17 cellular contexts compared by ENCODE assay signal in genomic region chr15:40328176-40328575, GRCh38. TPM values are rescaled to one million over a fixed set of nuclear protein-coding genes. Genes with fewer than 3 reads are reported as not detected.
DNase-seq lines count a peak whose midpoint lies in the region; ATAC-seq and TF ChIP-seq lines count a peak whose summit lies in the region.
"Had no signal": no experiment of that assay in that cellular context is flagged by ENCODE, and none has a peak within 500 bp of the region (broad histone marks: within the 10 kb centered on the region; RNA-seq: fewer than 3 reads in every experiment).

No MANE protein-coding gene starts in this region.

- TF ChIP-seq CTCF in left ventricle myocardium inferior (IDR thresholded peaks at IDR 0.05; ENCODE audit: borderline replicate concordance) (no peak), cardiac fibroblast (IDR thresholded peaks at IDR 0.05; ENCODE audit: low read depth, low read length) (no peak)

- H3K9ac ChIP-seq in mesendoderm (ENCODE audit: low read length): peak overlapping the region; percentile 14

- H2AK5ac ChIP-seq in mesendoderm (ENCODE audit: low read length): no peak overlapping the region

- H3K9me3 ChIP-seq in left ventricle myocardium inferior (replicated peaks): no peaks in the 10 kb centered on the region
- H3K9me3 ChIP-seq: A549, colonic mucosa had no signal

- no peak overlapping the region for H3K4me2 ChIP-seq in mesendoderm (ENCODE audit: low read length)
- H3K4me2 ChIP-seq: A549 had no signal

- no CpG with 5 or more reads among the region's 3 CpGs for WGBS in mesendoderm (ENCODE audit: extremely low coverage, insufficient coverage, low lambda C conversion rate)

- H3K18ac ChIP-seq in mesendoderm (ENCODE audit: low read length): no peak overlapping the region

- H3K36me3 ChIP-seq in left ventricle myocardium inferior (no peaks in the 10 kb centered on the region), mesendoderm (ENCODE audit: control insufficient read depth, insufficient read depth, low read length) (no peaks in the 10 kb centered on the region)
- H3K36me3 ChIP-seq: colonic mucosa had no signal

- H3K27me3 ChIP-seq in left ventricle myocardium inferior (ENCODE audit: low read depth): no peaks in the 10 kb centered on the region
- no peaks in the 10 kb centered on the region for H3K27me3 ChIP-seq in mesendoderm (ENCODE audit: insufficient read depth, low read length, poor library complexity)
- H3K27me3 ChIP-seq: colonic mucosa had no signal

- H3K23ac ChIP-seq in mesendoderm (ENCODE audit: low read length): no peak overlapping the region

- no peaks in the 10 kb centered on the region for H3K79me2 ChIP-seq in mesendoderm (ENCODE audit: control insufficient read depth, insufficient read depth, low read length)

- H2BK120ac ChIP-seq in mesendoderm (ENCODE audit: low read depth, low read length): no peak overlapping the region

- H2BK5ac ChIP-seq in mesendoderm (ENCODE audit: low read length): no peak overlapping the region

- ATAC-seq in Right ventricle myocardium inferior (no peak), GM18505 (IDR thresholded peaks at IDR 0.05; ENCODE audit: unreplicated experiment) (no peak)
- ATAC-seq: A549 had no signal

- H2BK15ac ChIP-seq in mesendoderm (replicated peaks; ENCODE audit: low read depth): no peak overlapping the region

- H3K56ac ChIP-seq in mesendoderm (ENCODE audit: low read length): peak overlapping the region; percentile 64

- H3K4me3 ChIP-seq in left ventricle myocardium inferior (peak overlapping the region; percentile 88), cardiac fibroblast (replicated peaks in 1 of 2; ENCODE audit: low read depth in 2 of 2, low read length in 2 of 2) (no peak overlapping the region), mesendoderm (ENCODE audit: low read length) (no peak overlapping the region)
- H3K4me3 ChIP-seq: A549, colonic mucosa had no signal

- no peak for TF ChIP-seq POLR2A in GM18505 (IDR thresholded peaks at IDR 0.05; ENCODE audit: borderline replicate concordance, extremely low read depth, insufficient read depth, insufficient read length)

- no peak overlapping the region for H4K5ac ChIP-seq in mesendoderm (ENCODE audit: low read length)

- H4K8ac ChIP-seq in mesendoderm (ENCODE audit: low read depth, low read length): no peak overlapping the region

- H3K4me1 ChIP-seq in left ventricle myocardium inferior: peaks cover 94% of the 10 kb centered on the region
- peaks cover 13% of the 10 kb centered on the region for H3K4me1 ChIP-seq in mesendoderm (ENCODE audit: control insufficient read depth, low read depth, low read length)
- H3K4me1 ChIP-seq: colonic mucosa had no signal

- intact Hi-C loops in left ventricle myocardium inferior (cut with micrococcal nuclease) (no loop called here), Right ventricle myocardium inferior (cut with DNase I) (no loop called here)

- H3K27ac ChIP-seq in left ventricle myocardium inferior (replicated peaks) (peak overlapping the region; percentile 99), mesendoderm (ENCODE audit: low read depth, low read length) (no peak overlapping the region)
- H3K27ac ChIP-seq: A549, colonic mucosa had no signal

- H3K79me1 ChIP-seq in mesendoderm (ENCODE audit: low read length): no peaks in the 10 kb centered on the region

- DNase-seq in left ventricle myocardium inferior: no peak
- DNase-seq in Right ventricle myocardium inferior (ENCODE audit: missing footprints): no peak
- DNase-seq in cardiac fibroblast (ENCODE audit: low read depth in 2 of 2): peak; percentile 71 to 74
- peak; percentile 29 for DNase-seq in mesendoderm
- no peak for DNase-seq in activated CD4-positive, alpha-beta T cell treated with anti-CD3 and anti-CD28 coated beads for 1 hour
- no peak for DNase-seq in stimulated activated CD8-positive, alpha-beta memory T cell treated with anti-CD3 and anti-CD28 coated beads, Interleukin-4, amount 100 ng/mL, for 48 hours
- no peak for DNase-seq in NCI-H2029 treated with DMSO at 0.1 percent for 48 hours (lab: John Stamatoyannopoulos, UW)
- DNase-seq: activated CD4-positive, alpha-beta T cell treated with anti-CD3 and anti-CD28 coated beads, Interleukin-2, amount 10 ng/mL, durations not matched to agents 7 days and 5 days; activated effector memory CD4-positive, alpha-beta T cell treated with anti-CD3 and anti-CD28 coated beads, Interleukin-2, amount 50 U/mL, for 16 hours; colonic mucosa; DMS79 treated with DMSO at 0.1 percent for 48 hours; KG1; NCI-H187 treated with DMSO at 0.1 percent for 48 hours had no signal

- H3K4ac ChIP-seq in mesendoderm (ENCODE audit: low read depth, low read length): no peak overlapping the region

RNA-seq across cellular contexts. Expression of gene INAFM2, which starts 4.7 kb away (rescaled TPM):
- 52.7 TPM for total RNA-seq in left ventricle myocardium inferior
- total RNA-seq in Right ventricle myocardium inferior: 55.6 TPM
- 17.9 TPM for polyA plus RNA-seq in mesendoderm (2013, experiment 1 of 2)
- polyA plus RNA-seq in mesendoderm (2013, experiment 2 of 2): 17.4 TPM

RNA-seq across cellular contexts. Expression of gene CCDC9B, which starts 12.6 kb away (rescaled TPM):
- 155 TPM for total RNA-seq in left ventricle myocardium inferior
- 162 TPM for total RNA-seq in Right ventricle myocardium inferior
- polyA plus RNA-seq in mesendoderm (2013, experiment 1 of 2): 0.44 TPM
- 0.29 TPM for polyA plus RNA-seq in mesendoderm (2013, experiment 2 of 2)

RNA-seq across cellular contexts. Expression of gene PLCB2, which starts 20.4 kb away (rescaled TPM):
- 8.5 TPM for total RNA-seq in left ventricle myocardium inferior
- total RNA-seq in Right ventricle myocardium inferior: 8.2 TPM
- 7.6 TPM for polyA plus RNA-seq in mesendoderm (2013, experiment 1 of 2)
- 7.0 TPM for polyA plus RNA-seq in mesendoderm (2013, experiment 2 of 2)

RNA-seq across cellular contexts. Expression of gene PHGR1, which starts 22.7 kb away (rescaled TPM):
- total RNA-seq in left ventricle myocardium inferior (not detected), Right ventricle myocardium inferior (not detected)
- polyA plus RNA-seq in mesendoderm (2013, experiment 1 of 2): not detected
- polyA plus RNA-seq in mesendoderm (2013, experiment 2 of 2): not detected
- total RNA-seq: activated CD4-positive, alpha-beta T cell treated with anti-CD3 and anti-CD28 coated beads, Interleukin-2, amount 10 ng/mL, durations not matched to agents 7 days and 5 days; T-helper 1 cell treated with Interleukin-12 subunit alpha and Interleukin-12 subunit beta and Interleukin-4 antibody, amounts not matched to agents 30 ng/mL and 1 ng/mL, for 36 hours; temporal lobe had no signal
- polyA plus RNA-seq: A549 had no signal

RNA-seq across cellular contexts. Expression of gene DISP2, which starts 29.8 kb away (rescaled TPM):
- total RNA-seq in left ventricle myocardium inferior: 3.0 TPM
- 3.9 TPM for total RNA-seq in Right ventricle myocardium inferior
- polyA plus RNA-seq in mesendoderm (2013, experiment 1 of 2): 1.6 TPM
- 1.1 TPM for polyA plus RNA-seq in mesendoderm (2013, experiment 2 of 2)

Comparison
In these comparisons a context has a peak if more than half of its experiments do, and no peak if none do; other contexts are left out.
1. DNase-seq: peak in cardiac fibroblast (2 of 2) and mesendoderm (single experiment); none in left ventricle myocardium inferior (single experiment), Right ventricle myocardium inferior (single experiment), activated CD4-positive, alpha-beta T cell treated with anti-CD3 and anti-CD28 coated beads for 1 hour (single experiment), stimulated activated CD8-positive, alpha-beta memory T cell treated with anti-CD3 and anti-CD28 coated beads, Interleukin-4, amount 100 ng/mL, for 48 hours (single experiment) and NCI-H2029 treated with DMSO at 0.1 percent for 48 hours (single experiment).